In genomic region chr3:30604091-30604490, GRCh38 we compare ENCODE assay signal across 10 cellular contexts. TPM values are rescaled to one million over a fixed set of nuclear protein-coding genes. Genes with fewer than 3 reads are reported as not detected.
DNase-seq lines count a peak whose midpoint lies in the region; ATAC-seq and TF ChIP-seq lines count a peak whose summit lies in the region.
"Had no signal": no experiment of that assay in that cellular context is flagged by ENCODE, and none has a peak within 500 bp of the region (broad histone marks: within the 10 kb centered on the region; RNA-seq: fewer than 3 reads in every experiment).

No MANE protein-coding gene starts in this region.

- no peak for TF ChIP-seq POLR2A in spleen (IDR thresholded peaks at IDR 0.05)

- peak overlapping the region; percentile 90 for H3K4me3 Mint-ChIP-seq in activated CD4-positive, alpha-beta T cell treated with anti-CD3 and anti-CD28 coated beads, Interleukin-2, amount 10 ng/mL, durations not matched to agents 24 days and 14 days

- H3K4me1 ChIP-seq in OCI-LY3 (ENCODE audit: low read length) (peaks cover 71% of the 10 kb centered on the region), spleen (peaks cover 29 to 71% (median 43%) of the 10 kb centered on the region in 6 donors)

- H2AFZ ChIP-seq in OCI-LY3 (ENCODE audit: low read depth, low read length): no peak overlapping the region

- no peak for TF ChIP-seq CTCF in OCI-LY3 (IDR thresholded peaks at IDR 0.05; ENCODE audit: low read depth, low read length)
- no peak for TF ChIP-seq CTCF in spleen (IDR thresholded peaks at IDR 0.05 in 8 of 11, conservative IDR thresholded peaks at IDR 0.05 in 3 of 11)

- WGBS in spleen, 5 donors: 19 to 36% (median 32%) methylated on average over 3 of the region's 3 CpGs

- no peaks in the 10 kb centered on the region for H3K27me3 Mint-ChIP-seq in activated CD4-positive, alpha-beta T cell treated with anti-CD3 and anti-CD28 coated beads, Interleukin-2, amount 10 ng/mL, durations not matched to agents 24 days and 14 days

- DNase-seq in activated CD4-positive, alpha-beta T cell treated with anti-CD3 and anti-CD28 coated beads, Interleukin-2, amount 10 ng/mL, durations not matched to agents 24 days and 14 days: no peak
- DNase-seq in activated CD4-positive, alpha-beta T cell treated with anti-CD3 and anti-CD28 coated beads for 48 hours: no peak
- peak; percentile 59 for DNase-seq in dermis blood vessel endothelial cell
- no peak for DNase-seq in spleen
- DNase-seq in activated effector memory CD4-positive, alpha-beta T cell treated with anti-CD3 and anti-CD28 coated beads, Interleukin-2, amount 50 U/mL, for 16 hours: no peak
- DNase-seq: dorsolateral prefrontal cortex had no signal

- H3K27ac Mint-ChIP-seq in activated CD4-positive, alpha-beta T cell treated with anti-CD3 and anti-CD28 coated beads, Interleukin-2, amount 10 ng/mL, durations not matched to agents 24 days and 14 days: peak overlapping the region; percentile 92

- peaks cover 45% of the 10 kb centered on the region for H3K4me1 Mint-ChIP-seq in activated CD4-positive, alpha-beta T cell treated with anti-CD3 and anti-CD28 coated beads, Interleukin-2, amount 10 ng/mL, durations not matched to agents 24 days and 14 days

- no peaks in the 10 kb centered on the region for H3K9me3 ChIP-seq in OCI-LY3 (ENCODE audit: insufficient read depth, low read length)
- no peaks in the 10 kb centered on the region for H3K9me3 ChIP-seq in spleen
- H3K9me3 ChIP-seq: A549 had no signal

- H3K4me3 ChIP-seq in OCI-LY3 (ENCODE audit: low read length) (peak overlapping the region; percentile 51), spleen (peak overlapping the region in 1 of 8 donors; percentile 88)
- H3K4me3 ChIP-seq: A549 had no signal

- no peaks in the 10 kb centered on the region for H4K20me1 ChIP-seq in OCI-LY3 (ENCODE audit: insufficient read depth, low read length)

- intact Hi-C loops in activated CD4-positive, alpha-beta T cell treated with anti-CD3 and anti-CD28 coated beads, Interleukin-2, amount 10 ng/mL, durations not matched to agents 24 days and 14 days (cut with micrococcal nuclease): loop anchor here (2.0 to 10.0 kb wide), 3 partner anchors 57 to 489 kb away; no protein-coding TSS in a partner anchor
- intact Hi-C loops in spleen (cut with DNase I; ENCODE audit: low total_unique reads): no loop called here

- H3K36me3 ChIP-seq in OCI-LY3 (replicated peaks; ENCODE audit: low read depth, low read length) (no peaks in the 10 kb centered on the region), spleen (no peaks in the 10 kb centered on the region)

- H3K27ac ChIP-seq in OCI-LY3 (ENCODE audit: low read length) (peak overlapping the region; percentile 38), spleen (peak overlapping the region; percentile 68 to 100 (median 100))

- no peak for ATAC-seq in HG02981 (IDR thresholded peaks at IDR 0.05; ENCODE audit: unreplicated experiment)
- no peak for ATAC-seq in HG03378 (IDR thresholded peaks at IDR 0.05; ENCODE audit: unreplicated experiment)
- ATAC-seq: A549 had no signal

- no peaks in the 10 kb centered on the region for H3K27me3 ChIP-seq in OCI-LY3 (ENCODE audit: low read depth, low read length)
- no peaks in the 10 kb centered on the region for H3K27me3 ChIP-seq in spleen (replicated peaks in 1 of 7)

- H3K4me2 ChIP-seq in OCI-LY3 (ENCODE audit: low read length): peak overlapping the region; percentile 98
- H3K4me2 ChIP-seq: A549 had no signal

- H3K36me3 Mint-ChIP-seq in activated CD4-positive, alpha-beta T cell treated with anti-CD3 and anti-CD28 coated beads, Interleukin-2, amount 10 ng/mL, durations not matched to agents 24 days and 14 days (ENCODE audit: low read depth): peaks cover 13% of the 10 kb centered on the region

- H3K9ac ChIP-seq in OCI-LY3 (ENCODE audit: low read length): peak overlapping the region; percentile 14; the same call in 1 of the 2 replicates

- peaks cover 18% of the 10 kb centered on the region for H3K79me2 ChIP-seq in OCI-LY3 (ENCODE audit: low read length)

- peaks cover 5% of the 10 kb centered on the region for H3K9me3 Mint-ChIP-seq in activated CD4-positive, alpha-beta T cell treated with anti-CD3 and anti-CD28 coated beads, Interleukin-2, amount 10 ng/mL, durations not matched to agents 24 days and 14 days

RNA-seq across cellular contexts. Expression of gene TGFBR2, which starts 2.3 kb away (rescaled TPM):
- total RNA-seq in activated CD4-positive, alpha-beta T cell treated with anti-CD3 and anti-CD28 coated beads, Interleukin-2, amount 10 ng/mL, durations not matched to agents 24 days and 14 days: 45.3 and 47.6 TPM in 2 replicates
- 632 and 715 TPM in 2 replicates for total RNA-seq in dermis blood vessel endothelial cell
- 100 to 1,000 TPM; 163 to 322 (median 277) TPM for total RNA-seq in spleen
- 10 to 100 TPM; 18.2 to 45.6 (median 33.7) TPM for polyA plus RNA-seq in spleen
